Comparison of ENCODE assay signal across 14 cellular contexts in the genomic region with DNA sequence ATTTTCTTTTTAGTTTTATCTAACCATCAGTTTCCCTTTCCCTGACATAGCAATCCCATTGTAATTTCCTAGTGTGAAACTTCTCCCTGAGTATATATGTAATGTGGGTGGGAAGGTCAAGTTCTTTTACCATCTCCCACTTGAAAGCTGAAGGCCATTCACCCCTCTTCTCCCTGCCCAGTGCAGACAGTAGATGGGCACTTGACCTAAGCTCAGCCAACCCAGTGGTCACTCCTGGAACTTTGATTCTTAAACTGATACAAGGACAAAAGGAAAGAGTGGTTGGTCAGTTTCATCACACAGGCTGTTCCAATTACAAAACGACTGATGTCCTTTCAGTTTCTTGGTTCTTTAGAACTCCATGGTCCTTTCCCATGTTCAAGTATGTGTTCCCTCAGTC.
"Had no signal": no experiment of that assay in that cellular context is flagged by ENCODE, and none has a peak within 500 bp of the region (broad histone marks: within the 10 kb centered on the region; RNA-seq: fewer than 3 reads in every experiment).

No MANE protein-coding gene starts in this region.

- H3K27me3 ChIP-seq: colonic mucosa, gastrocnemius medialis, heart right ventricle, neutrophil, uterus had no signal

- H3K27me3 Mint-ChIP-seq: naive thymus-derived CD4-positive, alpha-beta T cell had no signal

- H3K4me3 Mint-ChIP-seq: naive thymus-derived CD4-positive, alpha-beta T cell had no signal

- ATAC-seq: gastrocnemius medialis; left ventricle myocardium superior; naive thymus-derived CD4-positive, alpha-beta T cell; sciatic nerve had no signal

- H3K36me3 ChIP-seq: colonic mucosa, gastrocnemius medialis, heart right ventricle, neutrophil, uterus had no signal

- H3K4me3 ChIP-seq: colonic mucosa, gastrocnemius medialis, heart right ventricle, lung, uterus had no signal

- H3K27ac ChIP-seq: colonic mucosa, gastrocnemius medialis, heart right ventricle, neutrophil, uterus had no signal

- H3K9me3 ChIP-seq: colonic mucosa, gastrocnemius medialis, heart right ventricle, neutrophil, uterus had no signal

- DNase-seq: effector CD4-positive, alpha-beta T cell; gastrocnemius medialis; heart right ventricle; islet precursor cell; left ventricle myocardium superior; naive thymus-derived CD4-positive, alpha-beta T cell; stimulated activated CD4-positive, alpha-beta T cell treated with anti-CD3 and anti-CD28 coated beads, Interleukin-2, amount 100 ng/mL, for 24 hours; stimulated activated naive CD4-positive, alpha-beta T cell treated with Interleukin-2 at 50 U/mL for 16 hours; trophoblast cell; uterus had no signal

- H3K4me1 ChIP-seq: uterus had no signal
